Comparison of ENCODE assay signal across 14 cellular contexts in genomic region chr12:26188132-26188531, GRCh38. TPM values are rescaled to one million over a fixed set of nuclear protein-coding genes. Genes with fewer than 3 reads are reported as not detected.
A peak's percentile ranks its signal among the peaks of the same experiment; 100 is the strongest.
DNase-seq lines count a peak whose midpoint lies in the region; ATAC-seq and TF ChIP-seq lines count a peak whose summit lies in the region.
"Had no signal": no experiment of that assay in that cellular context is flagged by ENCODE, and none has a peak within 500 bp of the region (broad histone marks: within the 10 kb centered on the region; RNA-seq: fewer than 3 reads in every experiment).

No MANE protein-coding gene starts in this region.

- TF ChIP-seq CTCF in Panc1 (IDR thresholded peaks at IDR 0.05) = no peak
- TF ChIP-seq CTCF in type B pancreatic cell (conservative IDR thresholded peaks at IDR 0.05) = no peak

- H3K36me3 ChIP-seq in Panc1 (ENCODE audit: control insufficient read depth, insufficient read depth, low read length) = no peaks in the 10 kb centered on the region
- H3K36me3 ChIP-seq: sigmoid colon, tibial nerve had no signal

- H3K9me3 Mint-ChIP-seq in activated T-cell treated with anti-CD3 and anti-CD28 coated beads, Interleukin-2, amount 50 U/mL, for 72 hours = no peaks in the 10 kb centered on the region
- H3K9me3 Mint-ChIP-seq in stimulated activated naive B cell treated with anti-CD40 and anti-IgM and Interleukin-4, amounts not matched to agents 10 μg/mL and 1 μg/mL and 100 μg/mL, for 72 hours = no peaks in the 10 kb centered on the region
- peaks cover 4% of the 10 kb centered on the region for H3K9me3 Mint-ChIP-seq in type B pancreatic cell

- peaks cover 6% of the 10 kb centered on the region; the same call in 1 of the 2 replicates for H3K4me1 ChIP-seq in Panc1 (ENCODE audit: control insufficient read depth, insufficient read depth, low read length)
- H3K4me1 ChIP-seq: tibial nerve had no signal

- H3K27me3 ChIP-seq in Panc1 (ENCODE audit: control insufficient read depth, insufficient read depth, low read length) = no peaks in the 10 kb centered on the region
- H3K27me3 ChIP-seq: sigmoid colon, tibial nerve had no signal

- H3K4me3 Mint-ChIP-seq in activated T-cell treated with anti-CD3 and anti-CD28 coated beads, Interleukin-2, amount 50 U/mL, for 72 hours = no peak overlapping the region
- H3K4me3 Mint-ChIP-seq in stimulated activated naive B cell treated with anti-CD40 and anti-IgM and Interleukin-4, amounts not matched to agents 10 μg/mL and 1 μg/mL and 100 μg/mL, for 72 hours = no peak overlapping the region
- no peak overlapping the region for H3K4me3 Mint-ChIP-seq in type B pancreatic cell

- intact Hi-C loops in Panc1 (cut with micrococcal nuclease; ENCODE audit: unreplicated experiment) = no loop called here

- no TSS peak for BruUV-seq in Panc1 (replicated peaks; lab: Mats Ljungman, UMichigan)

- no peaks in the 10 kb centered on the region for H3K36me3 Mint-ChIP-seq in activated T-cell treated with anti-CD3 and anti-CD28 coated beads, Interleukin-2, amount 50 U/mL, for 72 hours (ENCODE audit: insufficient read depth in 2 of 2)
- no peaks in the 10 kb centered on the region for H3K36me3 Mint-ChIP-seq in stimulated activated naive B cell treated with anti-CD40 and anti-IgM and Interleukin-4, amounts not matched to agents 10 μg/mL and 1 μg/mL and 100 μg/mL, for 72 hours
- no peaks in the 10 kb centered on the region for H3K36me3 Mint-ChIP-seq in type B pancreatic cell

- POLR2A ChIA-PET in Panc1 (lab: Charles Lee) = interaction anchor here (0.7 kb wide), 1 partner anchor 61 kb away, joined by 4 read pairs; no protein-coding TSS in a partner anchor

- H3K27ac ChIP-seq in Panc1 (ENCODE audit: low read length) = peak overlapping the region; percentile 5; the same call in 1 of the 2 replicates
- H3K27ac ChIP-seq: KMS-11, sigmoid colon, tibial nerve had no signal

- peak; percentile 89 to 92 for ATAC-seq in activated T-cell treated with anti-CD3 and anti-CD28 coated beads, Interleukin-2, amount 50 U/mL, for 72 hours (replicated peaks in 1 of 2)
- ATAC-seq in Panc1 = no peak
- ATAC-seq in stimulated activated naive B cell treated with anti-CD40 and anti-IgM and Interleukin-4, amounts not matched to agents 10 μg/mL and 1 μg/mL and 100 μg/mL, for 72 hours (replicated peaks) = peak; percentile 41 to 68
- no peak for ATAC-seq in HG03442 (IDR thresholded peaks at IDR 0.05; ENCODE audit: unreplicated experiment)
- ATAC-seq in GM21390 (IDR thresholded peaks at IDR 0.05; ENCODE audit: unreplicated experiment) = no peak

- H3K4me3 ChIP-seq in Panc1 (ENCODE audit: low read depth in 2 of 2, low read length in 2 of 2) = no peak overlapping the region
- H3K4me3 ChIP-seq: sigmoid colon, tibial nerve had no signal

- no peak overlapping the region for H3K27ac Mint-ChIP-seq in activated T-cell treated with anti-CD3 and anti-CD28 coated beads, Interleukin-2, amount 50 U/mL, for 72 hours
- no peak overlapping the region for H3K27ac Mint-ChIP-seq in stimulated activated naive B cell treated with anti-CD40 and anti-IgM and Interleukin-4, amounts not matched to agents 10 μg/mL and 1 μg/mL and 100 μg/mL, for 72 hours
- no peak overlapping the region for H3K27ac Mint-ChIP-seq in type B pancreatic cell

- H3K4me1 Mint-ChIP-seq in activated T-cell treated with anti-CD3 and anti-CD28 coated beads, Interleukin-2, amount 50 U/mL, for 72 hours (ENCODE audit: low read depth) = peaks cover 9% of the 10 kb centered on the region
- H3K4me1 Mint-ChIP-seq in stimulated activated naive B cell treated with anti-CD40 and anti-IgM and Interleukin-4, amounts not matched to agents 10 μg/mL and 1 μg/mL and 100 μg/mL, for 72 hours = peaks cover 7 to 10% of the 10 kb centered on the region in 2 donors
- no peaks in the 10 kb centered on the region for H3K4me1 Mint-ChIP-seq in type B pancreatic cell (ENCODE audit: unreplicated experiment)

- peaks cover 53% of the 10 kb centered on the region for H3K27me3 Mint-ChIP-seq in activated T-cell treated with anti-CD3 and anti-CD28 coated beads, Interleukin-2, amount 50 U/mL, for 72 hours (ENCODE audit: low read depth)
- H3K27me3 Mint-ChIP-seq in stimulated activated naive B cell treated with anti-CD40 and anti-IgM and Interleukin-4, amounts not matched to agents 10 μg/mL and 1 μg/mL and 100 μg/mL, for 72 hours = peaks cover 0 to 4% of the 10 kb centered on the region in 2 donors
- H3K27me3 Mint-ChIP-seq in type B pancreatic cell = peaks cover 14% of the 10 kb centered on the region

- no peak for DNase-seq in activated T-cell treated with anti-CD3 and anti-CD28 coated beads, Interleukin-2, amount 50 U/mL, for 72 hours
- no peak for DNase-seq in activated T-cell treated with anti-CD3 and anti-CD28 coated beads for 4 hours
- DNase-seq in Panc1 (ENCODE audit: low read depth, low spot score) = no peak
- peak; percentile 52 for DNase-seq in fibroblast of gingiva (ENCODE audit: low read depth)
- no peak for DNase-seq in stimulated activated naive B cell treated with anti-CD40 and anti-IgM and Interleukin-4, amounts not matched to agents 10 μg/mL and 1 μg/mL and 100 μg/mL, for 72 hours
- no peak for DNase-seq in type B pancreatic cell (ENCODE audit: extremely low spot score, unreplicated experiment)
- DNase-seq: activated CD4-positive, CD25-positive, alpha-beta regulatory T cell treated with anti-CD3 and anti-CD28 coated beads, Interleukin-2, amount 50 U/mL, for 72 hours; DND-41; left cardiac atrium; sigmoid colon had no signal

- CTCF ChIA-PET in Panc1 (lab: Charles Lee) = interaction anchor here (0.6 kb wide), 1 partner anchor 14 kb away, joined by 3 read pairs; no protein-coding TSS in a partner anchor

- H3K9me3 ChIP-seq in Panc1 (ENCODE audit: control insufficient read depth, insufficient read depth, low read depth, low read length) = no peaks in the 10 kb centered on the region
- H3K9me3 ChIP-seq: sigmoid colon had no signal

- in situ Hi-C loops in Panc1 (cut with HindIII; ENCODE audit: low pct_unique_long_range_greater_than_20kb, low sequenced_read_pairs) = no loop called here

RNA-seq across cellular contexts. Expression of gene SSPN, which starts 7.2 kb away (rescaled TPM):
- total RNA-seq in activated T-cell treated with anti-CD3 and anti-CD28 coated beads, Interleukin-2, amount 50 U/mL, for 72 hours = not detected
- total RNA-seq in Panc1 (2021; ENCODE audit: unreplicated experiment) (23.4 TPM), type B pancreatic cell (ENCODE audit: low replicate concordance) (2.9 and 11.3 TPM in 2 replicates)
- 16.7 TPM for polyA plus RNA-seq in Panc1 (2012; ENCODE audit: insufficient read length)

Comparison
In these comparisons a context has a peak if more than half of its experiments do, and no peak if none do; other contexts are left out.
1. ATAC-seq: peak in activated T-cell treated with anti-CD3 and anti-CD28 coated beads, Interleukin-2, amount 50 U/mL, for 72 hours (2 of 2) and stimulated activated naive B cell treated with anti-CD40 and anti-IgM and Interleukin-4, amounts not matched to agents 10 μg/mL and 1 μg/mL and 100 μg/mL, for 72 hours (2 of 2); none in Panc1 (single experiment), HG03442 (single experiment) and GM21390 (single experiment).